18 cellular contexts compared by ENCODE assay signal in the genomic region with DNA sequence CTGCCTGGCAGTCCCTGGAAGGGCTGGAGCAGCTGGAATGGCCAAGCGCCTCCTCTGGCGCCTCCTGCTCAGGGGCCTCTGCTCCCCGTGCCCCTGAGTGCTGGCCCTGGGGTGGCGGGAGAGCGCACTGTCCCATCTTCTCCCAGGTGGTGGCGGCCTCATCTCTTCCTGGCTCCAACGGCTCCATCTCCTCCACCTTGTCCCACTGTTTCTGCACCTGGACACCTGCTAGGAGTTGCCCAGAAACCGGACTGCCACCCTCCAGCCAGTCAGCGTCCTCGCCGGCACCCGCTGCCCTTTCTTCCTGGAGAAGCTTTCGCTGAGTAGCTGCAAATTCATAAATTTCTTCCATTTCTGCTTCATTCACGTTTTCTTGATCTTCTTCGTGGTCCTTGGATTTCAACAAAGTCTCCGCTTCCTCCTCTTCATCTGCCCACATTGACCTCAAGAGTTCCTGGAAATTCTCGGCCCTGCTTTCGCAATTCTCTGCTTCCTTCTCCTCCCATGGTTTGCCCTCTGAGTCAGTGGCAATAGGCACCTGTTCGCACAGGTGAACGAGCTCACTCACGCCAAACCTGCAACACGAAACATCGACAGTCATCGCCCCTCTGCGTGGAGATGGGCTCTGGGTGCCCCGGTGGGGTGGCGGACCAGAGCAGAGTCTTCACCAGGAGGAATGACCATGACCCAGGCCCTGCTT. TPM values are rescaled to one million over a fixed set of nuclear protein-coding genes. Genes with fewer than 3 reads are reported as not detected.
A peak's percentile ranks its signal among the peaks of the same experiment; 100 is the strongest.
DNase-seq lines count a peak whose midpoint lies in the region; ATAC-seq and TF ChIP-seq lines count a peak whose summit lies in the region.
"Had no signal": no experiment of that assay in that cellular context is flagged by ENCODE, and none has a peak within 500 bp of the region (broad histone marks: within the 10 kb centered on the region; RNA-seq: fewer than 3 reads in every experiment).

No MANE protein-coding gene starts in this region.

- TF ChIP-seq RAD21 in IMR-90 (IDR thresholded peaks at IDR 0.05; ENCODE audit: low read length): no peak

- H3K9me1 ChIP-seq in IMR-90 (ENCODE audit: insufficient read depth, low read length): peaks cover 4% of the 10 kb centered on the region; the same call in 1 of the 2 replicates

- H3K27ac ChIP-seq in IMR-90 (ENCODE audit: insufficient read depth, low read length) (no peak overlapping the region), lung (ENCODE audit: low read depth in 1 of 2, low read length in 1 of 2) (peak overlapping the region in 1 of 2 donors; percentile 57), transverse colon (no peak overlapping the region), MM.1S (ENCODE audit: low read length) (no peak overlapping the region), WERI-Rb-1 (no peak overlapping the region)
- H3K27ac ChIP-seq: thyroid gland had no signal

- no peak overlapping the region for H4K5ac ChIP-seq in IMR-90 (ENCODE audit: low read depth, low read length)

- no peaks in the 10 kb centered on the region for H3K79me1 ChIP-seq in IMR-90 (ENCODE audit: low read depth in 1 of 2, low read length in 2 of 2)

- dilution Hi-C loops in IMR-90 (cut with HindIII; ENCODE audit: low sequenced_read_pairs, unreplicated experiment): no loop called here

- H3K9me3 Mint-ChIP-seq in activated T-helper 17 cell treated with anti-CD3 and anti-CD28 coated beads, Interleukin-2, amount 50 U/mL, for 72 hours: no peaks in the 10 kb centered on the region
- H3K9me3 Mint-ChIP-seq: activated naive CD4-positive, alpha-beta T cell treated with anti-CD3 and anti-CD28 coated beads, Interleukin-2, amount 10 ng/mL, durations not matched to agents 7 days and 5 days; naive B cell had no signal

- H4K8ac ChIP-seq in IMR-90 (ENCODE audit: low read depth in 2 of 2, low read length in 2 of 2): no peak overlapping the region

- no peak overlapping the region for H4K91ac ChIP-seq in IMR-90 (ENCODE audit: insufficient read depth, low read depth, low read length)

- no peak overlapping the region for H2BK15ac ChIP-seq in IMR-90 (ENCODE audit: low read depth, low read length)

- H3K9ac ChIP-seq in IMR-90 (ENCODE audit: low read depth, low read length): no peak overlapping the region
- H3K9ac ChIP-seq in MM.1S (ENCODE audit: low read length): no peak overlapping the region

- H3K4me1 ChIP-seq in IMR-90 (ENCODE audit: control insufficient read depth, insufficient read depth, low read length): no peaks in the 10 kb centered on the region
- H3K4me1 ChIP-seq in lung (ENCODE audit: control insufficient read depth in 2 of 2, insufficient read depth in 2 of 2, low read length in 2 of 2): peaks cover 0 to 6% of the 10 kb centered on the region in 2 donors
- H3K4me1 ChIP-seq in transverse colon: no peaks in the 10 kb centered on the region
- H3K4me1 ChIP-seq in MM.1S (ENCODE audit: low read length): no peaks in the 10 kb centered on the region
- H3K4me1 ChIP-seq: thyroid gland had no signal

- intact Hi-C loops in IMR-90 (cut with micrococcal nuclease): no loop called here
- intact Hi-C loops in transverse colon (cut with DNase I; ENCODE audit: low total_unique reads): no loop called here

- no peak overlapping the region for H2BK120ac ChIP-seq in IMR-90 (ENCODE audit: low read depth, low read length)

- H3K4me2 ChIP-seq in IMR-90 (ENCODE audit: low read depth, low read length) (no peak overlapping the region), MM.1S (ENCODE audit: low read depth, low read length) (no peak overlapping the region)

- H3K36me3 ChIP-seq in IMR-90 (ENCODE audit: control insufficient read depth, insufficient read depth, low read length) (peaks cover 21% of the 10 kb centered on the region; the same call in 1 of the 2 replicates), lung (ENCODE audit: control insufficient read depth in 2 of 2, insufficient read depth in 2 of 2, low read length in 2 of 2) (peaks cover 0 to 14% of the 10 kb centered on the region in 2 donors), transverse colon (no peaks in the 10 kb centered on the region), MM.1S (replicated peaks; ENCODE audit: insufficient read depth, low read length) (no peaks in the 10 kb centered on the region), WERI-Rb-1 (peaks cover 21% of the 10 kb centered on the region)
- H3K36me3 ChIP-seq: thyroid gland had no signal

- TF ChIP-seq CTCF in IMR-90 (conservative IDR thresholded peaks at IDR 0.05; ENCODE audit: low read depth, low read length): no peak
- TF ChIP-seq CTCF in lung (IDR thresholded peaks at IDR 0.05; ENCODE audit: control extremely low read depth, extremely low read depth): no peak
- no peak for TF ChIP-seq CTCF in transverse colon (IDR thresholded peaks at IDR 0.05)
- TF ChIP-seq CTCF in MM.1S (IDR thresholded peaks at IDR 0.05; ENCODE audit: low read length): no peak
- TF ChIP-seq CTCF in WERI-Rb-1 (IDR thresholded peaks at IDR 0.05; ENCODE audit: low read depth, low read length): no peak

- BruUV-seq in IMR-90 (replicated peaks; lab: Mats Ljungman, UMichigan): no TSS peak

- H3K4me3 Mint-ChIP-seq in activated T-helper 17 cell treated with anti-CD3 and anti-CD28 coated beads, Interleukin-2, amount 50 U/mL, for 72 hours: no peak overlapping the region
- H3K4me3 Mint-ChIP-seq: activated naive CD4-positive, alpha-beta T cell treated with anti-CD3 and anti-CD28 coated beads, Interleukin-2, amount 10 ng/mL, durations not matched to agents 7 days and 5 days had no signal

- H3K4me3 ChIP-seq in IMR-90 (ENCODE audit: insufficient read depth, low read depth, low read length): no peak overlapping the region
- H3K4me3 ChIP-seq in lung: no peak overlapping the region
- H3K4me3 ChIP-seq in transverse colon: no peak overlapping the region
- H3K4me3 ChIP-seq in MM.1S (ENCODE audit: low read length): no peak overlapping the region
- no peak overlapping the region for H3K4me3 ChIP-seq in WERI-Rb-1 (ENCODE audit: low read depth, low read length)
- H3K4me3 ChIP-seq: thyroid gland had no signal

- H3K27ac Mint-ChIP-seq in activated T-helper 17 cell treated with anti-CD3 and anti-CD28 coated beads, Interleukin-2, amount 50 U/mL, for 72 hours: peak overlapping the region; percentile 4
- H3K27ac Mint-ChIP-seq: activated naive CD4-positive, alpha-beta T cell treated with anti-CD3 and anti-CD28 coated beads, Interleukin-2, amount 10 ng/mL, durations not matched to agents 7 days and 5 days had no signal

- no peak overlapping the region for H2AK9ac ChIP-seq in IMR-90 (replicated peaks; ENCODE audit: low read depth, low read length, poor library complexity)

- no peaks in the 10 kb centered on the region for H3F3A ChIP-seq in MM.1S (ENCODE audit: insufficient read depth, low read length)

- H2BK20ac ChIP-seq in IMR-90 (ENCODE audit: low read depth, low read length): no peak overlapping the region

- H3K4me1 Mint-ChIP-seq in activated T-helper 17 cell treated with anti-CD3 and anti-CD28 coated beads, Interleukin-2, amount 50 U/mL, for 72 hours: peaks cover 2% of the 10 kb centered on the region

- no peak overlapping the region for H2AK5ac ChIP-seq in IMR-90 (ENCODE audit: low read depth, low read length)

- H2AFZ ChIP-seq in IMR-90 (replicated peaks; ENCODE audit: low read length, poor library complexity) (no peak overlapping the region), MM.1S (ENCODE audit: low read length) (no peak overlapping the region)

- CTCF ChIA-PET in IMR-90 (lab: Yijun Ruan, JAX): no interaction called here

- H3K27me3 ChIP-seq in IMR-90 (ENCODE audit: control insufficient read depth, insufficient read depth, low read length) (no peaks in the 10 kb centered on the region), lung (ENCODE audit: control insufficient read depth, insufficient read depth) (no peaks in the 10 kb centered on the region), transverse colon (no peaks in the 10 kb centered on the region), MM.1S (replicated peaks; ENCODE audit: insufficient read depth, low read length) (no peaks in the 10 kb centered on the region), WERI-Rb-1 (ENCODE audit: insufficient read depth, low read depth, severe bottlenecking) (no peaks in the 10 kb centered on the region)
- H3K27me3 ChIP-seq: thyroid gland had no signal

- TF ChIP-seq EP300 in transverse colon (IDR thresholded peaks at IDR 0.05; ENCODE audit: low read depth): no peak

- no peaks in the 10 kb centered on the region for H4K20me1 ChIP-seq in IMR-90 (ENCODE audit: insufficient read depth, low read length)
- no peaks in the 10 kb centered on the region for H4K20me1 ChIP-seq in MM.1S (ENCODE audit: insufficient read depth, low read length)

- H3K23ac ChIP-seq in IMR-90 (ENCODE audit: low read depth, low read length): no peak overlapping the region

- H2BK5ac ChIP-seq in IMR-90 (ENCODE audit: low read depth, low read length, poor library complexity, severe bottlenecking): no peak overlapping the region

- in situ Hi-C loops in IMR-90 (cut with MboI; ENCODE audit: low sequenced_read_pairs): no loop called here
- in situ Hi-C loops in transverse colon (cut with MboI; ENCODE audit: low pct_ligation_motif_present in 1 of 4, low pct_unique_long_range_greater_than_20kb in 1 of 4, low sequenced_read_pairs in 3 of 4): no loop called here

- DNase-seq in GF-D8 (lab: John Stamatoyannopoulos, UW) (peak; percentile 71), IMR-90 (no peak), lung (ENCODE audit: low spot score) (peak; percentile 80), transverse colon (no peak), MM.1S (no peak), WERI-Rb-1 (no peak)
- DNase-seq: activated naive CD4-positive, alpha-beta T cell treated with anti-CD3 and anti-CD28 coated beads, Interleukin-2, amount 10 ng/mL, durations not matched to agents 7 days and 5 days; activated T-cell treated with anti-CD3 and anti-CD28 coated beads for 4 hours; C1 segment of cervical spinal cord; DMS153; Kasumi-1; naive B cell; NCI-H187; NK-92 treated with Interleukin-12 subunit alpha and Interleukin-12 subunit beta, amount 100 ng/mL, for 24 hours; SHP77; thyroid gland had no signal

- H3K4ac ChIP-seq in IMR-90 (ENCODE audit: low read depth, low read length): no peak overlapping the region

- ATAC-seq in IMR-90 (ENCODE audit: low read depth): no peak
- no peak for ATAC-seq in activated T-helper 17 cell treated with anti-CD3 and anti-CD28 coated beads, Interleukin-2, amount 50 U/mL, for 72 hours (replicated peaks)
- no peak for ATAC-seq in lung (ENCODE audit: insufficient read depth, low FRiP score)

- H3K27me3 Mint-ChIP-seq in activated T-helper 17 cell treated with anti-CD3 and anti-CD28 coated beads, Interleukin-2, amount 50 U/mL, for 72 hours: no peaks in the 10 kb centered on the region
- H3K27me3 Mint-ChIP-seq: activated naive CD4-positive, alpha-beta T cell treated with anti-CD3 and anti-CD28 coated beads, Interleukin-2, amount 10 ng/mL, durations not matched to agents 7 days and 5 days; naive B cell had no signal

- H3K36me3 Mint-ChIP-seq in activated T-helper 17 cell treated with anti-CD3 and anti-CD28 coated beads, Interleukin-2, amount 50 U/mL, for 72 hours (ENCODE audit: low read depth): peaks cover 7% of the 10 kb centered on the region

- H3K79me2 ChIP-seq in MM.1S (ENCODE audit: low read length): no peaks in the 10 kb centered on the region

- no peak overlapping the region for H3K18ac ChIP-seq in IMR-90 (ENCODE audit: low read depth, low read length)

- no peaks in the 10 kb centered on the region for H3K9me3 ChIP-seq in IMR-90 (ENCODE audit: control insufficient read depth, insufficient read depth, low read length)
- no peaks in the 10 kb centered on the region for H3K9me3 ChIP-seq in lung (ENCODE audit: control insufficient read depth in 2 of 2, insufficient read depth in 1 of 2, low read length in 1 of 2)
- no peaks in the 10 kb centered on the region for H3K9me3 ChIP-seq in transverse colon
- H3K9me3 ChIP-seq in MM.1S (replicated peaks; ENCODE audit: insufficient read depth, low read length): no peaks in the 10 kb centered on the region
- no peaks in the 10 kb centered on the region for H3K9me3 ChIP-seq in WERI-Rb-1 (ENCODE audit: severe bottlenecking)
- H3K9me3 ChIP-seq: thyroid gland had no signal

- H3K14ac ChIP-seq in IMR-90 (replicated peaks; ENCODE audit: low read depth, low read length): no peak overlapping the region

- 93% methylated on average over 20 of the region's 27 CpGs; no CpG with 5 or more reads in 1 of the 2 experiments for WGBS in IMR-90 (ENCODE audit: extremely low coverage in 2 of 2, insufficient read length in 1 of 2), 2 experiments
- WGBS in lung, 2 donors: 52 to 68% methylated on average over 26 to 27 of the region's 27 CpGs
- 84 to 90% methylated on average over 20 to 27 of the region's 27 CpGs for WGBS in transverse colon (ENCODE audit: low coverage in 1 of 2), 2 donors

- POLR2A ChIA-PET in IMR-90 (lab: Charles Lee; ENCODE audit: unreplicated experiment): no interaction called here

- TF ChIP-seq POLR2A in IMR-90 (IDR thresholded peaks at IDR 0.05; ENCODE audit: low read depth, low read length): no peak
- no peak for TF ChIP-seq POLR2A in transverse colon (IDR thresholded peaks at IDR 0.05)

- no peaks in the 10 kb centered on the region for H3K9me2 ChIP-seq in MM.1S (replicated peaks; ENCODE audit: insufficient read depth, low read length)

- H3K56ac ChIP-seq in IMR-90 (ENCODE audit: extremely low read depth, insufficient read depth, low read length): no peak overlapping the region

RNA-seq across cellular contexts. Expression of a gene that starts 13.7 kb away (rescaled TPM):
- not detected in 2 replicates for total RNA-seq in IMR-90 (2012; rRNA removed)
- polyA plus RNA-seq in IMR-90 (2012; rRNA removed): not detected in 2 replicates
- polyA plus RNA-seq in IMR-90 (2012; cell fraction: cytosol; rRNA removed): not detected in 2 replicates
- polyA plus RNA-seq in IMR-90 (2012; cell fraction: nucleus; rRNA removed; ENCODE audit: low replicate concordance): 0.02 and 0.14 TPM in 2 replicates
- total RNA-seq in activated T-helper 17 cell treated with anti-CD3 and anti-CD28 coated beads, Interleukin-2, amount 50 U/mL, for 72 hours: 10 to 100 TPM; 36.8 to 49.1 TPM
- total RNA-seq in lung: 1 to 10 TPM; 3.6 to 4.4 TPM
- 1 to 10 TPM; 1.1 to 1.4 TPM for polyA plus RNA-seq in lung
- total RNA-seq in transverse colon: 10 to 100 TPM in 1 of 4 donors, 1 to 10 TPM in 3; 2.3 to 12.3 (median 5.1) TPM
- total RNA-seq: epithelial cell of proximal tubule had no signal

RNA-seq across cellular contexts. Expression of a gene that starts 20.5 kb away (rescaled TPM):
- total RNA-seq in IMR-90 (2012; rRNA removed) (1.3 and 1.7 TPM in 2 replicates), lung (1 to 10 TPM; 4.4 to 7.0 TPM), transverse colon (10 to 100 TPM in 1 of 4 donors, 1 to 10 TPM in 3; 3.0 to 11.5 (median 4.9) TPM)
- polyA plus RNA-seq in IMR-90 (2012; rRNA removed) (2.8 and 3.1 TPM in 2 replicates), lung (1 to 10 TPM; 2.4 to 2.9 TPM)
- 1.2 TPM in 2 replicates for polyA plus RNA-seq in IMR-90 (2012; cell fraction: cytosol; rRNA removed)
- polyA plus RNA-seq in IMR-90 (2012; cell fraction: nucleus; rRNA removed; ENCODE audit: low replicate concordance): 7.8 and 9.9 TPM in 2 replicates
- total RNA-seq in activated T-helper 17 cell treated with anti-CD3 and anti-CD28 coated beads, Interleukin-2, amount 50 U/mL, for 72 hours: 10 to 100 TPM; 10.8 to 14.5 TPM

Comparison
In these comparisons a context has a peak if more than half of its experiments do, and no peak if none do; other contexts are left out.
1. DNase-seq: peak in GF-D8 (single experiment) and lung (single experiment); none in IMR-90 (single experiment), transverse colon (single experiment), MM.1S (single experiment) and WERI-Rb-1 (single experiment).